In genomic region chr13:51811046-51811445, GRCh38 we compare ENCODE assay signal across 22 cellular contexts. TPM values are rescaled to one million over a fixed set of nuclear protein-coding genes. Genes with fewer than 3 reads are reported as not detected.
DNase-seq lines count a peak whose midpoint lies in the region; ATAC-seq lines count a peak whose summit lies in the region.
"Had no signal": no experiment of that assay in that cellular context is flagged by ENCODE, and none has a peak within 500 bp of the region (broad histone marks: within the 10 kb centered on the region; RNA-seq: fewer than 3 reads in every experiment).

No MANE protein-coding gene starts in this region.

- no peaks in the 10 kb centered on the region for H4K20me1 ChIP-seq in BLaER1 treated with 17β-estradiol and CSF1 and Interleukin-3, amounts not matched to agents 10 nM and 100 nM

- H3K4me2 ChIP-seq in BLaER1 treated with 17β-estradiol and CSF1 and Interleukin-3, amounts not matched to agents 10 nM and 100 nM, result peak overlapping the region; percentile 72 to 93 (median 87)

- H3K9me3 Mint-ChIP-seq in activated T-helper 17 cell treated with anti-CD3 and anti-CD28 coated beads, Interleukin-2, amount 50 U/mL, for 72 hours, result no peaks in the 10 kb centered on the region
- H3K9me3 Mint-ChIP-seq: memory B cell had no signal

- no peaks in the 10 kb centered on the region for H3K27me3 Mint-ChIP-seq in activated T-helper 17 cell treated with anti-CD3 and anti-CD28 coated beads, Interleukin-2, amount 50 U/mL, for 72 hours
- H3K27me3 Mint-ChIP-seq: memory B cell had no signal

- H3K9me3 ChIP-seq in BLaER1 treated with 17β-estradiol and CSF1 and Interleukin-3, amounts not matched to agents 10 nM and 100 nM (replicated peaks in 1 of 11), result 0 out of 22 replicates have a peak, but pooled peaks cover 0 to 4% (median 0%) of the 10 kb centered on the region in 11 experiments
- H3K9me3 ChIP-seq: right atrium auricular region, SJCRH30 had no signal

- H3K27ac Mint-ChIP-seq in activated T-helper 17 cell treated with anti-CD3 and anti-CD28 coated beads, Interleukin-2, amount 50 U/mL, for 72 hours, result peak overlapping the region; percentile 67

- H3K4me1 ChIP-seq in BLaER1 treated with 17β-estradiol and CSF1 and Interleukin-3, amounts not matched to agents 10 nM and 100 nM, result peaks cover 57 to 73% (median 66%) of the 10 kb centered on the region in 10 experiments
- H3K4me1 ChIP-seq: SJCRH30 had no signal

- H3K36me3 ChIP-seq in BLaER1 treated with 17β-estradiol and CSF1 and Interleukin-3, amounts not matched to agents 10 nM and 100 nM, result no peaks in the 10 kb centered on the region
- H3K36me3 ChIP-seq: right atrium auricular region, SJCRH30 had no signal

- no peak overlapping the region for H3K4me3 Mint-ChIP-seq in activated T-helper 17 cell treated with anti-CD3 and anti-CD28 coated beads, Interleukin-2, amount 50 U/mL, for 72 hours
- H3K4me3 Mint-ChIP-seq: memory B cell had no signal

- no peak overlapping the region for H3K4me3 ChIP-seq in BLaER1 treated with 17β-estradiol and CSF1 and Interleukin-3, amounts not matched to agents 10 nM and 100 nM
- H3K4me3 ChIP-seq: right atrium auricular region, SJCRH30 had no signal

- H3K27me3 ChIP-seq in BLaER1 treated with 17β-estradiol and CSF1 and Interleukin-3, amounts not matched to agents 10 nM and 100 nM, result no peaks in the 10 kb centered on the region
- H3K27me3 ChIP-seq: right atrium auricular region, SJCRH30 had no signal

- H3K9ac ChIP-seq in BLaER1 treated with 17β-estradiol and CSF1 and Interleukin-3, amounts not matched to agents 10 nM and 100 nM, result peak overlapping the region in 7 of 11 experiments; percentile 1 to 44 (median 20); a peak in 4 of 22 replicates

- H3K27ac ChIP-seq in BLaER1 treated with 17β-estradiol and CSF1 and Interleukin-3, amounts not matched to agents 10 nM and 100 nM, result peak overlapping the region in 4 of 11 experiments; percentile 28 to 71 (median 58); a peak in 9 of 22 replicates
- no peak overlapping the region for H3K27ac ChIP-seq in caudate nucleus (ENCODE audit: low read depth, low read length)
- H3K27ac ChIP-seq: SJCRH30 had no signal

- peaks cover 16% of the 10 kb centered on the region for H3K4me1 Mint-ChIP-seq in activated T-helper 17 cell treated with anti-CD3 and anti-CD28 coated beads, Interleukin-2, amount 50 U/mL, for 72 hours

- no peak for ATAC-seq in activated T-helper 17 cell treated with anti-CD3 and anti-CD28 coated beads, Interleukin-2, amount 50 U/mL, for 72 hours (replicated peaks)
- no peak for ATAC-seq in GM18502 (IDR thresholded peaks at IDR 0.05; ENCODE audit: poor library complexity, unreplicated experiment)
- ATAC-seq: Panc1 had no signal

- peaks cover 10% of the 10 kb centered on the region for H3K36me3 Mint-ChIP-seq in activated T-helper 17 cell treated with anti-CD3 and anti-CD28 coated beads, Interleukin-2, amount 50 U/mL, for 72 hours (ENCODE audit: low read depth)
- H3K36me3 Mint-ChIP-seq: memory B cell had no signal

- DNase-seq in NCI-H345 (lab: John Stamatoyannopoulos, UW) (peak; percentile 38), NCI-H345 treated with DMSO at 0.1 percent for 48 hours (lab: John Stamatoyannopoulos, UW; ENCODE audit: unreplicated experiment) (no peak), NCI-H1436 treated with DMSO at 0.1 percent for 48 hours (lab: John Stamatoyannopoulos, UW) (peak; percentile 32), caudate nucleus (lab: John Stamatoyannopoulos, UW) (no peak), nucleus accumbens (lab: John Stamatoyannopoulos, UW) (no peak)
- DNase-seq: activated CD4-positive, alpha-beta T cell treated with anti-CD3 and anti-CD28 coated beads, Interleukin-2, amount 50 U/mL, for 1 hour; activated naive CD4-positive, alpha-beta T cell; Calu3; EL; left cardiac atrium; NCI-H2029; NCI-H774; SJCRH30; T-helper 2 cell had no signal

RNA-seq across cellular contexts. Expression of gene DHRS12, which starts 7.1 kb away (rescaled TPM):
- total RNA-seq in activated T-helper 17 cell treated with anti-CD3 and anti-CD28 coated beads, Interleukin-2, amount 50 U/mL, for 72 hours, result 1 to 10 TPM; 5.0 to 9.6 TPM

RNA-seq across cellular contexts. Expression of gene TMEM272, which starts 33.9 kb away (rescaled TPM):
- total RNA-seq in activated T-helper 17 cell treated with anti-CD3 and anti-CD28 coated beads, Interleukin-2, amount 50 U/mL, for 72 hours, result under 1 TPM; 0.16 to 0.17 TPM
- total RNA-seq: A172, Calu3, osteocyte, SJCRH30 had no signal

RNA-seq across cellular contexts. Expression of gene CCDC70, which starts 50.7 kb away (rescaled TPM):
- under 1 TPM; 0.24 to 0.43 TPM for total RNA-seq in activated T-helper 17 cell treated with anti-CD3 and anti-CD28 coated beads, Interleukin-2, amount 50 U/mL, for 72 hours
- total RNA-seq: A172, Calu3, left cardiac atrium, osteocyte, right atrium auricular region, SJCRH30 had no signal

Comparison
In these comparisons a context has a peak if more than half of its experiments do, and no peak if none do; other contexts are left out.
1. DNase-seq: peak in NCI-H345 (single experiment) and NCI-H1436 treated with DMSO at 0.1 percent for 48 hours (single experiment); none in NCI-H345 treated with DMSO at 0.1 percent for 48 hours (single experiment), caudate nucleus (0 of 61) and nucleus accumbens (0 of 56).